ENCODE assay signal across 8 cellular contexts in the genomic region with DNA sequence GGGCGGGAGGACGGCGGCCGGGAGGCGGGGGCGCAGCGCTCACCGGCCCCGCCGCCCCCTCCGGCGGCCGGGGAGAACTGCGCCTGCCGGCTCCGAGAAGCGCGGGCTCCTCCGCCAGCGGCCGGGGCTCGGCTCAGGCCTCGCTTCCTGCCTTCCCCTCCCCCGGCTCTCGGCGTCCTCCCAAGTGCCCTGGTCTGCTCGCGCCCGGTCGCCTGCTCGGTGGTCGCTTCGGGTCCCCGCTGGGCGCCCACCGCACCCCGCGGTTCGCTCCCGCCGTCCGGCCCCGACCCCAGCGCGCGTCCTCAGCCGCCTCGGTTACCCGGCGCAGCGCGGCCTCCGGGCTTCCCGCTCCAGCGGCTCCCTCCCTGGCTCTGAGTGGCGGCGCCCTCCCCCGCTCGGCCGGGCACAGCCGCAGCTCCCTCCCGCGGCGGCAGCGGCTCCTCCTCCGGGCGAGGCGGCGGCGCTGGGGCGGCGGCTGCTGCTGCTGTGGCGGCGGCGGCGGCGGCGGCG. TPM values are rescaled to one million over a fixed set of nuclear protein-coding genes. Genes with fewer than 3 reads are reported as not detected.
DNase-seq lines count a peak whose midpoint lies in the region; ATAC-seq and TF ChIP-seq lines count a peak whose summit lies in the region.

No MANE protein-coding gene starts in this region.

- peaks cover 49% of the 10 kb centered on the region for H3K4me1 ChIP-seq in CD8-positive, alpha-beta memory T cell (ENCODE audit: insufficient read depth, low read length)
- peaks cover 3 to 43% of the 10 kb centered on the region in 2 donors for H3K4me1 ChIP-seq in right atrium auricular region

- no peaks in the 10 kb centered on the region for H3K9me3 ChIP-seq in CD8-positive, alpha-beta memory T cell (ENCODE audit: low read length)
- no peaks in the 10 kb centered on the region for H3K9me3 ChIP-seq in right atrium auricular region

- H3K27me3 Mint-ChIP-seq in CD8-positive, alpha-beta memory T cell: no peaks in the 10 kb centered on the region
- no peaks in the 10 kb centered on the region for H3K27me3 Mint-ChIP-seq in activated naive CD8-positive, alpha-beta T cell treated with anti-CD3 and anti-CD28 coated beads, Interleukin-2, amount 10 ng/mL, durations not matched to agents 7 days and 5 days

- H3K4me1 Mint-ChIP-seq in CD8-positive, alpha-beta memory T cell: peaks cover 45 to 54% (median 47%) of the 10 kb centered on the region in 3 donors
- peaks cover 38% of the 10 kb centered on the region for H3K4me1 Mint-ChIP-seq in activated naive CD8-positive, alpha-beta T cell treated with anti-CD3 and anti-CD28 coated beads, Interleukin-2, amount 10 ng/mL, durations not matched to agents 7 days and 5 days

- H3K27ac ChIP-seq in CD8-positive, alpha-beta memory T cell (ENCODE audit: low read depth, low read length): peak overlapping the region; percentile 62
- H3K27ac ChIP-seq in right atrium auricular region: peak overlapping the region; percentile 98 to 99

- no peak overlapping the region for H3K27ac Mint-ChIP-seq in CD8-positive, alpha-beta memory T cell
- H3K27ac Mint-ChIP-seq in activated naive CD8-positive, alpha-beta T cell treated with anti-CD3 and anti-CD28 coated beads, Interleukin-2, amount 10 ng/mL, durations not matched to agents 7 days and 5 days: no peak overlapping the region

- peak; percentile 40 for ATAC-seq in HG03460 (IDR thresholded peaks at IDR 0.05; ENCODE audit: unreplicated experiment)
- peak; percentile 42 for ATAC-seq in activated naive CD8-positive, alpha-beta T cell treated with anti-CD3 and anti-CD28 coated beads, Interleukin-2, amount 10 ng/mL, durations not matched to agents 7 days and 5 days (ENCODE audit: low read depth)

- H3K36me3 Mint-ChIP-seq in CD8-positive, alpha-beta memory T cell: peaks cover 11 to 42% (median 15%) of the 10 kb centered on the region in 3 donors
- peaks cover 30% of the 10 kb centered on the region for H3K36me3 Mint-ChIP-seq in activated naive CD8-positive, alpha-beta T cell treated with anti-CD3 and anti-CD28 coated beads, Interleukin-2, amount 10 ng/mL, durations not matched to agents 7 days and 5 days

- H3K4me3 ChIP-seq in CD8-positive, alpha-beta memory T cell (ENCODE audit: low read length): peak overlapping the region; percentile 39
- peak overlapping the region; percentile 91 to 92 for H3K4me3 ChIP-seq in right atrium auricular region

- DNase-seq in CD8-positive, alpha-beta memory T cell: peak; percentile 59 to 80 (median 77)
- DNase-seq in GM19240 (ENCODE audit: insufficient read length, low spot score) (peak; percentile 58), SK-N-DZ (ENCODE audit: low spot score) (peak; percentile 66), right atrium auricular region (ENCODE audit: low spot score) (no peak), retina (peak; percentile 67), OCI-M2 (lab: John Stamatoyannopoulos, UW; ENCODE audit: unreplicated experiment) (no peak)
- DNase-seq in activated naive CD8-positive, alpha-beta T cell treated with anti-CD3 and anti-CD28 coated beads, Interleukin-2, amount 10 ng/mL, durations not matched to agents 7 days and 5 days: peak; percentile 87

- CTCF ChIA-PET in CD8-positive, alpha-beta memory T cell (lab: Charles Lee): interaction anchor here (1.1 to 5.7 kb wide), 9 partner anchors 9 to 126 kb away, joined by 3 to 50 read pairs (median 6); a partner anchor contains a TSS

- POLR2A ChIA-PET in CD8-positive, alpha-beta memory T cell (lab: Charles Lee): interaction anchor here (0.6 to 6.2 kb wide), 12 partner anchors 8 to 132 kb away, joined by 3 to 58 read pairs (median 4); a partner anchor contains a TSS
- POLR2A ChIA-PET in activated naive CD8-positive, alpha-beta T cell treated with anti-CD3 and anti-CD28 coated beads, Interleukin-2, amount 10 ng/mL, durations not matched to agents 7 days and 5 days (lab: Charles Lee): interaction anchor here (0.8 to 6.4 kb wide), 8 partner anchors 8 to 153 kb away, joined by 3 to 82 read pairs (median 34); a partner anchor contains a TSS

- peak; percentile 37 to 47 for TF ChIP-seq CTCF in right atrium auricular region (IDR thresholded peaks at IDR 0.05)

- H3K9me3 Mint-ChIP-seq in CD8-positive, alpha-beta memory T cell: no peaks in the 10 kb centered on the region
- no peaks in the 10 kb centered on the region for H3K9me3 Mint-ChIP-seq in activated naive CD8-positive, alpha-beta T cell treated with anti-CD3 and anti-CD28 coated beads, Interleukin-2, amount 10 ng/mL, durations not matched to agents 7 days and 5 days

- H3K4me3 Mint-ChIP-seq in CD8-positive, alpha-beta memory T cell: peak overlapping the region in 6 of 7 donors; percentile 43 to 61 (median 52)
- peak overlapping the region; percentile 16 for H3K4me3 Mint-ChIP-seq in activated naive CD8-positive, alpha-beta T cell treated with anti-CD3 and anti-CD28 coated beads, Interleukin-2, amount 10 ng/mL, durations not matched to agents 7 days and 5 days

- peaks cover 19% of the 10 kb centered on the region for H3K36me3 ChIP-seq in CD8-positive, alpha-beta memory T cell (ENCODE audit: insufficient read depth, low read length)
- H3K36me3 ChIP-seq in right atrium auricular region: peaks cover 29% of the 10 kb centered on the region

- no peaks in the 10 kb centered on the region for H3K27me3 ChIP-seq in CD8-positive, alpha-beta memory T cell (ENCODE audit: insufficient read depth, low read length, poor library complexity, severe bottlenecking)
- no peaks in the 10 kb centered on the region for H3K27me3 ChIP-seq in right atrium auricular region

RNA-seq across cellular contexts. Expression of a gene that starts 0.3 kb away (rescaled TPM):
- total RNA-seq in CD8-positive, alpha-beta memory T cell: 100 to 1,000 TPM; 186 to 199 TPM
- 78.0 TPM for polyA plus RNA-seq in CD8-positive, alpha-beta memory T cell
- 52.6 and 55.7 TPM in 2 replicates for polyA plus RNA-seq in SK-N-DZ (2014; cell fraction: cytosol; rRNA removed)
- 53.9 and 65.9 TPM in 2 replicates for polyA plus RNA-seq in SK-N-DZ (2014; cell fraction: nucleus; rRNA removed)
- 100 to 1,000 TPM; 183 to 200 TPM for total RNA-seq in activated naive CD8-positive, alpha-beta T cell treated with anti-CD3 and anti-CD28 coated beads, Interleukin-2, amount 10 ng/mL, durations not matched to agents 7 days and 5 days
- 10 to 100 TPM; 39.3 to 42.3 TPM for total RNA-seq in right atrium auricular region

RNA-seq across cellular contexts. Expression of a gene that starts 19.5 kb away (rescaled TPM):
- 100 to 1,000 TPM in 1 of 2 experiments, 10 to 100 TPM in 1; 96.6 to 111 TPM for total RNA-seq in CD8-positive, alpha-beta memory T cell
- polyA plus RNA-seq in CD8-positive, alpha-beta memory T cell: 15.4 TPM
- 65.3 and 79.4 TPM in 2 replicates for polyA plus RNA-seq in SK-N-DZ (2014; cell fraction: cytosol; rRNA removed)
- polyA plus RNA-seq in SK-N-DZ (2014; cell fraction: nucleus; rRNA removed): 83.0 and 87.0 TPM in 2 replicates
- total RNA-seq in activated naive CD8-positive, alpha-beta T cell treated with anti-CD3 and anti-CD28 coated beads, Interleukin-2, amount 10 ng/mL, durations not matched to agents 7 days and 5 days: 100 to 1,000 TPM; 116 TPM
- total RNA-seq in right atrium auricular region: 10 to 100 TPM; 24.5 to 38.9 TPM

RNA-seq across cellular contexts. Expression of a gene that starts 32.4 kb away (rescaled TPM):
- total RNA-seq in CD8-positive, alpha-beta memory T cell: 10 to 100 TPM; 20.8 to 22.5 TPM
- 37.5 TPM for polyA plus RNA-seq in CD8-positive, alpha-beta memory T cell
- 29.7 and 31.6 TPM in 2 replicates for polyA plus RNA-seq in SK-N-DZ (2014; cell fraction: cytosol; rRNA removed)
- 48.7 and 55.7 TPM in 2 replicates for polyA plus RNA-seq in SK-N-DZ (2014; cell fraction: nucleus; rRNA removed)
- 10 to 100 TPM; 38.3 to 42.5 TPM for total RNA-seq in activated naive CD8-positive, alpha-beta T cell treated with anti-CD3 and anti-CD28 coated beads, Interleukin-2, amount 10 ng/mL, durations not matched to agents 7 days and 5 days
- 10 to 100 TPM; 26.4 to 26.6 TPM for total RNA-seq in right atrium auricular region

RNA-seq across cellular contexts. Expression of a gene that starts 48.7 kb away (rescaled TPM):
- total RNA-seq in CD8-positive, alpha-beta memory T cell: under 1 TPM in 1 of 2 experiments, not detected in 1; 0.11 TPM
- 0.10 TPM for polyA plus RNA-seq in CD8-positive, alpha-beta memory T cell
- 0.57 TPM in 1 of 2 replicates, not detected in the other for polyA plus RNA-seq in SK-N-DZ (2014; cell fraction: cytosol; rRNA removed)
- polyA plus RNA-seq in SK-N-DZ (2014; cell fraction: nucleus; rRNA removed): 0.16 and 0.39 TPM in 2 replicates
- under 1 TPM; 0.19 to 0.51 TPM for total RNA-seq in activated naive CD8-positive, alpha-beta T cell treated with anti-CD3 and anti-CD28 coated beads, Interleukin-2, amount 10 ng/mL, durations not matched to agents 7 days and 5 days
- 1 to 10 TPM; 8.3 TPM for total RNA-seq in right atrium auricular region

RNA-seq across cellular contexts. Expression of a gene that starts 48.8 kb away (rescaled TPM):
- not detected for total RNA-seq in CD8-positive, alpha-beta memory T cell
- not detected for polyA plus RNA-seq in CD8-positive, alpha-beta memory T cell
- 0.03 TPM in 1 of 2 replicates, not detected in the other for polyA plus RNA-seq in SK-N-DZ (2014; cell fraction: cytosol; rRNA removed)
- polyA plus RNA-seq in SK-N-DZ (2014; cell fraction: nucleus; rRNA removed): not detected in 2 replicates
- not detected for total RNA-seq in activated naive CD8-positive, alpha-beta T cell treated with anti-CD3 and anti-CD28 coated beads, Interleukin-2, amount 10 ng/mL, durations not matched to agents 7 days and 5 days
- total RNA-seq in right atrium auricular region: 1 to 10 TPM in 1 of 2 donors, under 1 TPM in 1; 0.47 to 1.1 TPM

Comparison
In these comparisons a context has a peak if more than half of its experiments do, and no peak if none do; other contexts are left out.
1. DNase-seq: peak in CD8-positive, alpha-beta memory T cell (5 of 5), GM19240 (single experiment), SK-N-DZ (single experiment), activated naive CD8-positive, alpha-beta T cell treated with anti-CD3 and anti-CD28 coated beads, Interleukin-2, amount 10 ng/mL, durations not matched to agents 7 days and 5 days (single experiment) and retina (single experiment); none in right atrium auricular region (single experiment) and OCI-M2 (single experiment).
2. RNA of a gene that starts 0.3 kb away (total RNA-seq): 183 to 200 TPM in activated naive CD8-positive, alpha-beta T cell treated with anti-CD3 and anti-CD28 coated beads, Interleukin-2, amount 10 ng/mL, durations not matched to agents 7 days and 5 days and 186 to 199 TPM in CD8-positive, alpha-beta memory T cell; 39.3 to 42.3 TPM in right atrium auricular region; every median in the first group is over 4 times any median in the second.